Comparison of ENCODE assay signal across 16 cellular contexts in the genomic region with DNA sequence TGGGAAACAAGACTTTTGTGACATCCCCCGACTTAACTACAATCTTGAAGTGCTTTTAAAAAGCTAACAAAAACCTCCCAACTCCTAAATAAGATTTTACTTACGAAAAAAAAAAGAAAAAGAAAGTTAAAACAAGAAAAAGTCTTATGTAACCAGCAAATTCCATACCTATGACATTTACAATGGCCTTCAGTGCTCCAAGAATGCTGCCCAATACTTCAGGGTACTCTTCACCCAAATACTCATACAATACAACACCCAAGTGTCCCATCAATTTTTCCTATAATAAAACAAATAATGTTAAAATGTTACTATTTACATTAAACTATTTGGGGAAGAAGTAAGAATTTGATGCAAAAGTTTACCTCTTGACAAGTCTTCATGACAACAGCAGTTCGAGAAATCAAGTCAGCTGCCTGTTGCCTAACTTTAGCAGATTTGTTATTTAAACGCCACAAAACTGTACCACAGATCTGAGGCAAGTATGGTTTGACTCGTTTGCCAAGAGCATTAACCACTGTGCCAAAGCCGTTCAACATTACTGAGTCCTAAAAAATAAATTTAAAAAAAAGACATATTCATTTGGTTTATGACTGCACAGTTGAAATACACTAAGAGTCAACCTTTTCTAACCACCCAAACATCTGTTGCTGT. TPM values are rescaled to one million over a fixed set of nuclear protein-coding genes. Genes with fewer than 3 reads are reported as not detected.
DNase-seq lines count a peak whose midpoint lies in the region; ATAC-seq, FAIRE-seq and TF ChIP-seq lines count a peak whose summit lies in the region.
"Had no signal": no experiment of that assay in that cellular context is flagged by ENCODE, and none has a peak within 500 bp of the region (broad histone marks: within the 10 kb centered on the region; RNA-seq: fewer than 3 reads in every experiment).

No MANE protein-coding gene starts in this region.

- H4K20me1 ChIP-seq in astrocyte (ENCODE audit: insufficient read depth, low read length) = peaks cover 14% of the 10 kb centered on the region
- peaks cover 4% of the 10 kb centered on the region for H4K20me1 ChIP-seq in osteoblast (ENCODE audit: insufficient read depth, low read length)
- peaks cover 8% of the 10 kb centered on the region for H4K20me1 ChIP-seq in neural progenitor cell (ENCODE audit: low read depth)

- H3K9me3 ChIP-seq in astrocyte (ENCODE audit: insufficient read depth, low read depth, low read length) (no peaks in the 10 kb centered on the region), osteoblast (ENCODE audit: low read depth, low read length) (no peaks in the 10 kb centered on the region), neural progenitor cell (ENCODE audit: low read depth) (no peaks in the 10 kb centered on the region)
- H3K9me3 ChIP-seq: SJCRH30 had no signal

- no peaks in the 10 kb centered on the region for H3K4me1 Mint-ChIP-seq in activated T-cell treated with anti-CD3 and anti-CD28 coated beads, Interleukin-2, amount 50 U/mL, for 72 hours (ENCODE audit: low read depth)
- H3K4me1 Mint-ChIP-seq in astrocyte (ENCODE audit: low read depth, unreplicated experiment) (peaks cover 25% of the 10 kb centered on the region), neural progenitor cell (no peaks in the 10 kb centered on the region)

- no peak for ATAC-seq in activated T-cell treated with anti-CD3 and anti-CD28 coated beads, Interleukin-2, amount 50 U/mL, for 72 hours (replicated peaks in 1 of 2)
- ATAC-seq in HG03175 (IDR thresholded peaks at IDR 0.05; ENCODE audit: unreplicated experiment) = no peak

- TF ChIP-seq POLR2A in GM12891 (IDR thresholded peaks at IDR 0.05; ENCODE audit: low read depth, low read length) = no peak

- H2AFZ ChIP-seq in astrocyte (ENCODE audit: low read depth, low read length) (no peak overlapping the region), osteoblast (ENCODE audit: low read length) (no peak overlapping the region), neural progenitor cell (replicated peaks) (no peak overlapping the region)

- H3K4me2 ChIP-seq in astrocyte (ENCODE audit: low read length) = no peak overlapping the region
- peak overlapping the region; percentile 25 for H3K4me2 ChIP-seq in osteoblast (ENCODE audit: insufficient read depth, low read length)
- H3K4me2 ChIP-seq in neural progenitor cell = no peak overlapping the region

- H3K27me3 Mint-ChIP-seq in activated T-cell treated with anti-CD3 and anti-CD28 coated beads, Interleukin-2, amount 50 U/mL, for 72 hours (ENCODE audit: low read depth) = no peaks in the 10 kb centered on the region
- H3K27me3 Mint-ChIP-seq in astrocyte (ENCODE audit: low read depth, unreplicated experiment) (no peaks in the 10 kb centered on the region), neural progenitor cell (ENCODE audit: insufficient read depth, low read depth) (no peaks in the 10 kb centered on the region)

- H3K27me3 ChIP-seq in astrocyte (ENCODE audit: insufficient read depth, low read length) (no peaks in the 10 kb centered on the region), osteoblast (ENCODE audit: insufficient read depth, low read length) (no peaks in the 10 kb centered on the region), neural progenitor cell (no peaks in the 10 kb centered on the region)
- H3K27me3 ChIP-seq: SJCRH30 had no signal

- no peak overlapping the region for H3K9ac ChIP-seq in astrocyte (ENCODE audit: low read length)
- H3K9ac ChIP-seq in neural progenitor cell = no peak overlapping the region

- no peak for TF ChIP-seq CTCF in astrocyte (IDR thresholded peaks at IDR 0.05; ENCODE audit: insufficient read depth, low read depth, low read length)
- no peak for TF ChIP-seq CTCF in osteoblast (IDR thresholded peaks at IDR 0.05; ENCODE audit: extremely low read depth, low read depth, low read length)
- TF ChIP-seq CTCF in neural progenitor cell (IDR thresholded peaks at IDR 0.05) = no peak

- peaks cover 14 to 62% of the 10 kb centered on the region in 2 donors for H3K36me3 Mint-ChIP-seq in activated T-cell treated with anti-CD3 and anti-CD28 coated beads, Interleukin-2, amount 50 U/mL, for 72 hours (ENCODE audit: insufficient read depth in 2 of 2)
- H3K36me3 Mint-ChIP-seq in astrocyte (ENCODE audit: low read depth, unreplicated experiment) (peaks cover 14% of the 10 kb centered on the region), neural progenitor cell (peaks cover 43% of the 10 kb centered on the region)

- H3F3A ChIP-seq in neural progenitor cell (ENCODE audit: low read depth) = peaks cover 45% of the 10 kb centered on the region

- no peaks in the 10 kb centered on the region for H3K9me3 Mint-ChIP-seq in activated T-cell treated with anti-CD3 and anti-CD28 coated beads, Interleukin-2, amount 50 U/mL, for 72 hours
- H3K9me3 Mint-ChIP-seq in astrocyte (ENCODE audit: unreplicated experiment) (no peaks in the 10 kb centered on the region), neural progenitor cell (no peaks in the 10 kb centered on the region)

- peak overlapping the region; percentile 82 for H3K27ac Mint-ChIP-seq in activated T-cell treated with anti-CD3 and anti-CD28 coated beads, Interleukin-2, amount 50 U/mL, for 72 hours
- H3K27ac Mint-ChIP-seq in astrocyte (ENCODE audit: unreplicated experiment) = peak overlapping the region; percentile 79
- H3K27ac Mint-ChIP-seq in neural progenitor cell = no peak overlapping the region

- H3K79me2 ChIP-seq in astrocyte (ENCODE audit: insufficient read depth, low read length) (no peaks in the 10 kb centered on the region), osteoblast (ENCODE audit: insufficient read depth, low read length) (peaks cover 4% of the 10 kb centered on the region), neural progenitor cell (ENCODE audit: low read depth) (peaks cover 14% of the 10 kb centered on the region)

- H3K36me3 ChIP-seq in astrocyte (ENCODE audit: insufficient read depth, low read length) (peaks cover 91% of the 10 kb centered on the region), osteoblast (ENCODE audit: insufficient read depth, low read length) (peaks cover 94% of the 10 kb centered on the region), neural progenitor cell (peaks cover 87% of the 10 kb centered on the region)

- peak; percentile 72 for FAIRE-seq in GM12891 (lab: Jason Lieb, UNC)
- FAIRE-seq in astrocyte (lab: Jason Lieb, UNC) = peak; percentile 26
- FAIRE-seq: A204.1 had no signal

- no peak for DNase-seq in activated T-cell treated with anti-CD3 and anti-CD28 coated beads, Interleukin-2, amount 50 U/mL, for 72 hours
- DNase-seq in activated T-cell treated with anti-CD3 and anti-CD28 coated beads for 4 hours (no peak), GM12891 (ENCODE audit: insufficient read length, low spot score) (no peak), astrocyte (ENCODE audit: low read depth) (peak; percentile 24), osteoblast (ENCODE audit: insufficient read length, low spot score, missing footprints) (no peak), neural progenitor cell (ENCODE audit: low spot score) (no peak), NCI-H82 treated with DMSO at 0.1 percent for 48 hours (lab: John Stamatoyannopoulos, UW; ENCODE audit: unreplicated experiment) (no peak)
- DNase-seq: AML-193, DMS79, Kasumi-1, NCI-H1930, NCI-H510A treated with DMSO at 0.1 percent for 48 hours, RPMI8226, SJCRH30 had no signal

- H3K4me1 ChIP-seq in astrocyte (ENCODE audit: insufficient read depth, low read length) = peaks cover 6% of the 10 kb centered on the region
- peaks cover 32% of the 10 kb centered on the region for H3K4me1 ChIP-seq in osteoblast (ENCODE audit: insufficient read depth, low read length)
- no peaks in the 10 kb centered on the region for H3K4me1 ChIP-seq in neural progenitor cell
- H3K4me1 ChIP-seq: SJCRH30 had no signal

- no peak overlapping the region for H3K4me3 ChIP-seq in astrocyte (ENCODE audit: insufficient read depth, low read depth, low read length)
- H3K4me3 ChIP-seq in osteoblast (ENCODE audit: insufficient read depth, low read length) = no peak overlapping the region
- no peak overlapping the region for H3K4me3 ChIP-seq in neural progenitor cell
- H3K4me3 ChIP-seq: SJCRH30 had no signal

- H3K27ac ChIP-seq in astrocyte (ENCODE audit: low read depth, low read length) (no peak overlapping the region), osteoblast (ENCODE audit: low read depth, low read length) (peak overlapping the region; percentile 51), neural progenitor cell (no peak overlapping the region)
- H3K27ac ChIP-seq: SJCRH30 had no signal

- no peak overlapping the region for H3K4me3 Mint-ChIP-seq in activated T-cell treated with anti-CD3 and anti-CD28 coated beads, Interleukin-2, amount 50 U/mL, for 72 hours
- H3K4me3 Mint-ChIP-seq in astrocyte (ENCODE audit: unreplicated experiment) = no peak overlapping the region
- no peak overlapping the region for H3K4me3 Mint-ChIP-seq in neural progenitor cell

TF ChIP-seq in GM12891, 5 proteins besides CTCF, POLR2A, EP300 and RAD21:
- TF ChIP-seq PAX5 (IDR thresholded peaks at IDR 0.05; ENCODE audit: insufficient read depth, low read length, severe bottlenecking) (no peak), TAF1 (IDR thresholded peaks at IDR 0.05; ENCODE audit: low read depth, low read length) (no peak), POU2F2 (IDR thresholded peaks at IDR 0.05; ENCODE audit: low read depth, low read length) (no peak), SPI1 (IDR thresholded peaks at IDR 0.05; ENCODE audit: low read depth, low read length) (no peak), POLR2AphosphoS5 (IDR thresholded peaks at IDR 0.05; ENCODE audit: low read depth, low read length) (no peak)

RNA-seq across cellular contexts. Expression of a gene that starts 34.8 kb away (rescaled TPM):
- total RNA-seq in activated T-cell treated with anti-CD3 and anti-CD28 coated beads, Interleukin-2, amount 50 U/mL, for 72 hours = 100 to 1,000 TPM; 272 to 284 TPM
- 174 TPM for polyA plus RNA-seq in GM12891 (2012; ENCODE audit: low read depth, missing spikeins)
- total RNA-seq in astrocyte (241 and 253 TPM in 2 replicates), osteoblast (241 and 253 TPM in 2 replicates), neural progenitor cell (ENCODE audit: low replicate concordance) (462 and 787 TPM in 2 replicates)

RNA-seq across cellular contexts. Expression of a gene that starts 53.3 kb away (rescaled TPM):
- 10 to 100 TPM; 24.0 to 25.6 TPM for total RNA-seq in activated T-cell treated with anti-CD3 and anti-CD28 coated beads, Interleukin-2, amount 50 U/mL, for 72 hours
- polyA plus RNA-seq in GM12891 (2012; ENCODE audit: low read depth, missing spikeins) = 10.4 TPM
- total RNA-seq in astrocyte = 46.0 and 48.3 TPM in 2 replicates
- 43.9 and 48.1 TPM in 2 replicates for total RNA-seq in osteoblast
- total RNA-seq in neural progenitor cell (ENCODE audit: low replicate concordance) = 14.0 and 20.1 TPM in 2 replicates
